ENCODE assay signal across 1 cellular context in the genomic region with DNA sequence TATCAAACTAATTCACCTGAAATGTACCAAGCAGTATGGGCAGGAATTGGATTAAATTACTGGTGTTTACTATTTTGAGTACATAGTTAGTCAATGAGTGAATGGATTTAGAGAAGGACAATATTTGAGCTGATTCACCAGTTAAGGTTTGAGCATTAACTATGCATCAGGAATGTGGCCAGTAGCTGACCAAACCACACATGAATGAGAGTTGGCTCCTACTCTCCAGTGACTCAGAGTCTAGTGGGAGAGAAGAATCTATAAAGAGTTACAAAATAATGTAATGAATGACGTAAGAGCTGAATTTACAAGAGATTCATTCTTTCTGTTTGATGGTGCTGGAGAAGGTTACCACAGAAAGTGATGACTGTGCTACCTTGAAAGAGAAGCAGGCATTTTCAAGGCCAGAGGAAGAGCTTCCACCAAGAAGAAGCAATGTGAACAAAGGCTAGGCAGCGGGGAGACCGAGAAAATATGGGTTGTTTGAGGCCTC.
TF ChIP-seq lines count a peak whose summit lies in the region.

No MANE protein-coding gene starts in this region.

TF ChIP-seq in WTC11, 78 proteins besides CTCF, POLR2A, EP300 and RAD21 (continued from another document):
- TF ChIP-seq, protein P1, sequence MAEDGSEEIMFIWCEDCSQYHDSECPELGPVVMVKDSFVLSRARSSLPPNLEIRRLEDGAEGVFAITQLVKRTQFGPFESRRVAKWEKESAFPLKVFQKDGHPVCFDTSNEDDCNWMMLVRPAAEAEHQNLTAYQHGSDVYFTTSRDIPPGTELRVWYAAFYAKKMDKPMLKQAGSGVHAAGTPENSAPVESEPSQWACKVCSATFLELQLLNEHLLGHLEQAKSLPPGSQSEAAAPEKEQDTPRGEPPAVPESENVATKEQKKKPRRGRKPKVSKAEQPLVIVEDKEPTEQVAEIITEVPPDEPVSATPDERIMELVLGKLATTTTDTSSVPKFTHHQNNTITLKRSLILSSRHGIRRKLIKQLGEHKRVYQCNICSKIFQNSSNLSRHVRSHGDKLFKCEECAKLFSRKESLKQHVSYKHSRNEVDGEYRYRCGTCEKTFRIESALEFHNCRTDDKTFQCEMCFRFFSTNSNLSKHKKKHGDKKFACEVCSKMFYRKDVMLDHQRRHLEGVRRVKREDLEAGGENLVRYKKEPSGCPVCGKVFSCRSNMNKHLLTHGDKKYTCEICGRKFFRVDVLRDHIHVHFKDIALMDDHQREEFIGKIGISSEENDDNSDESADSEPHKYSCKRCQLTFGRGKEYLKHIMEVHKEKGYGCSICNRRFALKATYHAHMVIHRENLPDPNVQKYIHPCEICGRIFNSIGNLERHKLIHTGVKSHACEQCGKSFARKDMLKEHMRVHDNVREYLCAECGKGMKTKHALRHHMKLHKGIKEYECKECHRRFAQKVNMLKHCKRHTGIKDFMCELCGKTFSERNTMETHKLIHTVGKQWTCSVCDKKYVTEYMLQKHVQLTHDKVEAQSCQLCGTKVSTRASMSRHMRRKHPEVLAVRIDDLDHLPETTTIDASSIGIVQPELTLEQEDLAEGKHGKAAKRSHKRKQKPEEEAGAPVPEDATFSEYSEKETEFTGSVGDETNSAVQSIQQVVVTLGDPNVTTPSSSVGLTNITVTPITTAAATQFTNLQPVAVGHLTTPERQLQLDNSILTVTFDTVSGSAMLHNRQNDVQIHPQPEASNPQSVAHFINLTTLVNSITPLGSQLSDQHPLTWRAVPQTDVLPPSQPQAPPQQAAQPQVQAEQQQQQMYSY (CRISPR knock-in tag; IDR thresholded peaks at IDR 0.05): no peak
- TF ChIP-seq, protein P2, sequence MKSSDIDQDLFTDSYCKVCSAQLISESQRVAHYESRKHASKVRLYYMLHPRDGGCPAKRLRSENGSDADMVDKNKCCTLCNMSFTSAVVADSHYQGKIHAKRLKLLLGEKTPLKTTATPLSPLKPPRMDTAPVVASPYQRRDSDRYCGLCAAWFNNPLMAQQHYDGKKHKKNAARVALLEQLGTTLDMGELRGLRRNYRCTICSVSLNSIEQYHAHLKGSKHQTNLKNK (CRISPR knock-in tag; IDR thresholded peaks at IDR 0.05): no peak
- TF ChIP-seq, protein P3, sequence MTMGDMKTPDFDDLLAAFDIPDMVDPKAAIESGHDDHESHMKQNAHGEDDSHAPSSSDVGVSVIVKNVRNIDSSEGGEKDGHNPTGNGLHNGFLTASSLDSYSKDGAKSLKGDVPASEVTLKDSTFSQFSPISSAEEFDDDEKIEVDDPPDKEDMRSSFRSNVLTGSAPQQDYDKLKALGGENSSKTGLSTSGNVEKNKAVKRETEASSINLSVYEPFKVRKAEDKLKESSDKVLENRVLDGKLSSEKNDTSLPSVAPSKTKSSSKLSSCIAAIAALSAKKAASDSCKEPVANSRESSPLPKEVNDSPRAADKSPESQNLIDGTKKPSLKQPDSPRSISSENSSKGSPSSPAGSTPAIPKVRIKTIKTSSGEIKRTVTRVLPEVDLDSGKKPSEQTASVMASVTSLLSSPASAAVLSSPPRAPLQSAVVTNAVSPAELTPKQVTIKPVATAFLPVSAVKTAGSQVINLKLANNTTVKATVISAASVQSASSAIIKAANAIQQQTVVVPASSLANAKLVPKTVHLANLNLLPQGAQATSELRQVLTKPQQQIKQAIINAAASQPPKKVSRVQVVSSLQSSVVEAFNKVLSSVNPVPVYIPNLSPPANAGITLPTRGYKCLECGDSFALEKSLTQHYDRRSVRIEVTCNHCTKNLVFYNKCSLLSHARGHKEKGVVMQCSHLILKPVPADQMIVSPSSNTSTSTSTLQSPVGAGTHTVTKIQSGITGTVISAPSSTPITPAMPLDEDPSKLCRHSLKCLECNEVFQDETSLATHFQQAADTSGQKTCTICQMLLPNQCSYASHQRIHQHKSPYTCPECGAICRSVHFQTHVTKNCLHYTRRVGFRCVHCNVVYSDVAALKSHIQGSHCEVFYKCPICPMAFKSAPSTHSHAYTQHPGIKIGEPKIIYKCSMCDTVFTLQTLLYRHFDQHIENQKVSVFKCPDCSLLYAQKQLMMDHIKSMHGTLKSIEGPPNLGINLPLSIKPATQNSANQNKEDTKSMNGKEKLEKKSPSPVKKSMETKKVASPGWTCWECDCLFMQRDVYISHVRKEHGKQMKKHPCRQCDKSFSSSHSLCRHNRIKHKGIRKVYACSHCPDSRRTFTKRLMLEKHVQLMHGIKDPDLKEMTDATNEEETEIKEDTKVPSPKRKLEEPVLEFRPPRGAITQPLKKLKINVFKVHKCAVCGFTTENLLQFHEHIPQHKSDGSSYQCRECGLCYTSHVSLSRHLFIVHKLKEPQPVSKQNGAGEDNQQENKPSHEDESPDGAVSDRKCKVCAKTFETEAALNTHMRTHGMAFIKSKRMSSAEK (CRISPR knock-in tag; IDR thresholded peaks at IDR 0.05; ENCODE audit: borderline replicate concordance): no peak
- no peak for TF ChIP-seq ZNF671 (CRISPR knock-in tag; IDR thresholded peaks at IDR 0.05)
- TF ChIP-seq TEAD1 (CRISPR knock-in tag; IDR thresholded peaks at IDR 0.05): no peak
- no peak for TF ChIP-seq ZNF219 (CRISPR knock-in tag; IDR thresholded peaks at IDR 0.05; ENCODE audit: borderline replicate concordance)
- TF ChIP-seq CBFB (CRISPR knock-in tag; IDR thresholded peaks at IDR 0.05; ENCODE audit: low read depth): no peak
- no peak for TF ChIP-seq MYBL2 (CRISPR knock-in tag; IDR thresholded peaks at IDR 0.05)
- no peak for TF ChIP-seq ZNF138 (CRISPR knock-in tag; conservative IDR thresholded peaks at IDR 0.05)
- TF ChIP-seq, protein P4, sequence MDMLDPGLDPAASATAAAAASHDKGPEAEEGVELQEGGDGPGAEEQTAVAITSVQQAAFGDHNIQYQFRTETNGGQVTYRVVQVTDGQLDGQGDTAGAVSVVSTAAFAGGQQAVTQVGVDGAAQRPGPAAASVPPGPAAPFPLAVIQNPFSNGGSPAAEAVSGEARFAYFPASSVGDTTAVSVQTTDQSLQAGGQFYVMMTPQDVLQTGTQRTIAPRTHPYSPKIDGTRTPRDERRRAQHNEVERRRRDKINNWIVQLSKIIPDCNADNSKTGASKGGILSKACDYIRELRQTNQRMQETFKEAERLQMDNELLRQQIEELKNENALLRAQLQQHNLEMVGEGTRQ (CRISPR knock-in tag; IDR thresholded peaks at IDR 0.05): no peak
- no peak for TF ChIP-seq TCF7 (CRISPR knock-in tag; IDR thresholded peaks at IDR 0.05; ENCODE audit: low read depth)
- TF ChIP-seq, protein P5, sequence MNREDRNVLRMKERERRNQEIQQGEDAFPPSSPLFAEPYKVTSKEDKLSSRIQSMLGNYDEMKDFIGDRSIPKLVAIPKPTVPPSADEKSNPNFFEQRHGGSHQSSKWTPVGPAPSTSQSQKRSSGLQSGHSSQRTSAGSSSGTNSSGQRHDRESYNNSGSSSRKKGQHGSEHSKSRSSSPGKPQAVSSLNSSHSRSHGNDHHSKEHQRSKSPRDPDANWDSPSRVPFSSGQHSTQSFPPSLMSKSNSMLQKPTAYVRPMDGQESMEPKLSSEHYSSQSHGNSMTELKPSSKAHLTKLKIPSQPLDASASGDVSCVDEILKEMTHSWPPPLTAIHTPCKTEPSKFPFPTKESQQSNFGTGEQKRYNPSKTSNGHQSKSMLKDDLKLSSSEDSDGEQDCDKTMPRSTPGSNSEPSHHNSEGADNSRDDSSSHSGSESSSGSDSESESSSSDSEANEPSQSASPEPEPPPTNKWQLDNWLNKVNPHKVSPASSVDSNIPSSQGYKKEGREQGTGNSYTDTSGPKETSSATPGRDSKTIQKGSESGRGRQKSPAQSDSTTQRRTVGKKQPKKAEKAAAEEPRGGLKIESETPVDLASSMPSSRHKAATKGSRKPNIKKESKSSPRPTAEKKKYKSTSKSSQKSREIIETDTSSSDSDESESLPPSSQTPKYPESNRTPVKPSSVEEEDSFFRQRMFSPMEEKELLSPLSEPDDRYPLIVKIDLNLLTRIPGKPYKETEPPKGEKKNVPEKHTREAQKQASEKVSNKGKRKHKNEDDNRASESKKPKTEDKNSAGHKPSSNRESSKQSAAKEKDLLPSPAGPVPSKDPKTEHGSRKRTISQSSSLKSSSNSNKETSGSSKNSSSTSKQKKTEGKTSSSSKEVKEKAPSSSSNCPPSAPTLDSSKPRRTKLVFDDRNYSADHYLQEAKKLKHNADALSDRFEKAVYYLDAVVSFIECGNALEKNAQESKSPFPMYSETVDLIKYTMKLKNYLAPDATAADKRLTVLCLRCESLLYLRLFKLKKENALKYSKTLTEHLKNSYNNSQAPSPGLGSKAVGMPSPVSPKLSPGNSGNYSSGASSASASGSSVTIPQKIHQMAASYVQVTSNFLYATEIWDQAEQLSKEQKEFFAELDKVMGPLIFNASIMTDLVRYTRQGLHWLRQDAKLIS (CRISPR knock-in tag; IDR thresholded peaks at IDR 0.05; ENCODE audit: borderline replicate concordance): no peak
- no peak for TF ChIP-seq ZBTB21 (CRISPR knock-in tag; IDR thresholded peaks at IDR 0.05; ENCODE audit: borderline replicate concordance)
- TF ChIP-seq, protein P6, sequence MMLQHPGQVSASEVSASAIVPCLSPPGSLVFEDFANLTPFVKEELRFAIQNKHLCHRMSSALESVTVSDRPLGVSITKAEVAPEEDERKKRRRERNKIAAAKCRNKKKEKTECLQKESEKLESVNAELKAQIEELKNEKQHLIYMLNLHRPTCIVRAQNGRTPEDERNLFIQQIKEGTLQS (CRISPR knock-in tag; conservative IDR thresholded peaks at IDR 0.05): no peak
- TF ChIP-seq SMAD4 (CRISPR knock-in tag; IDR thresholded peaks at IDR 0.05): no peak
- TF ChIP-seq NR3C1 (CRISPR knock-in tag; conservative IDR thresholded peaks at IDR 0.05; ENCODE audit: low read depth): no peak
